26 cellular contexts compared by ENCODE assay signal in the genomic region with DNA sequence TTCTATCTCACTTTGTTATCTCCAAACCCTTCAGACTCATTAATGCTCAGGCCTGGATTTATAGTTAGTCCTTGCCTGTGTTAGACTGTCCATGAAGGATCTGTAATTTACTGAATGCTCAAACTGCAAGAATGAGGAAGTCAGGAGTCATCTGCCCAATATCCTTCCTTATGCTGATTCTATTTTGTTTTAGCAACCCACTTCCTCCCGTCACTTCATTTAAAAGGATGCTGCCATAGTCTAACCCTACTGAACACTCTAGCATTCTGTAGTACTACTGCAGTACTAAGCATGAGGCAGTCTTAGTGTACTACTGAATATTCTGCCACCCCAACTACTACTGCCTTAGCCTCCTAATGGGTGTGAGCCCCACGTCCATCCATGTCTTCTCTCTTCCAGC. TPM values are rescaled to one million over a fixed set of nuclear protein-coding genes. Genes with fewer than 3 reads are reported as not detected.
DNase-seq lines count a peak whose midpoint lies in the region; TF ChIP-seq lines count a peak whose summit lies in the region.
"Had no signal": no experiment of that assay in that cellular context is flagged by ENCODE, and none has a peak within 500 bp of the region (broad histone marks: within the 10 kb centered on the region; RNA-seq: fewer than 3 reads in every experiment).

No MANE protein-coding gene starts in this region.

- H3K4me2 ChIP-seq in BLaER1 treated with 17β-estradiol and CSF1 and Interleukin-3, amounts not matched to agents 10 nM and 100 nM, result peak overlapping the region; percentile 72 to 90 (median 83)
- H3K4me2 ChIP-seq in hepatocyte, result no peak overlapping the region
- H3K4me2 ChIP-seq: KMS-11 had no signal

- H3K27me3 Mint-ChIP-seq in activated CD4-positive, alpha-beta T cell treated with anti-CD3 and anti-CD28 coated beads, Interleukin-2, amount 10 ng/mL, durations not matched to agents 24 days and 14 days, result peaks cover 11% of the 10 kb centered on the region

- TF ChIP-seq CTCF in hepatocyte (IDR thresholded peaks at IDR 0.05; ENCODE audit: poor library complexity) (no peak), GM10248 (IDR thresholded peaks at IDR 0.05; ENCODE audit: control extremely low read depth, extremely low read depth, low read depth, missing control alignments) (no peak)

- CTCF ChIA-PET in GM10248 (lab: Yijun Ruan, JAX), result interaction anchor here (1.6 kb wide), 1 partner anchor 12 kb away, joined by 3 read pairs; no protein-coding TSS in a partner anchor

- no peaks in the 10 kb centered on the region for H3K36me3 Mint-ChIP-seq in activated CD4-positive, alpha-beta T cell treated with anti-CD3 and anti-CD28 coated beads, Interleukin-2, amount 10 ng/mL, durations not matched to agents 24 days and 14 days (ENCODE audit: low read depth)
- H3K36me3 Mint-ChIP-seq: activated CD8-positive, alpha-beta memory T cell treated with anti-CD3 and anti-CD28 coated beads, Interleukin-2, amount 10 ng/mL, durations not matched to agents 7 days and 5 days had no signal

- peaks cover 32 to 60% (median 44%) of the 10 kb centered on the region in 10 experiments for H3K4me1 ChIP-seq in BLaER1 treated with 17β-estradiol and CSF1 and Interleukin-3, amounts not matched to agents 10 nM and 100 nM
- no peaks in the 10 kb centered on the region for H3K4me1 ChIP-seq in hepatocyte (ENCODE audit: insufficient read depth)

- no peaks in the 10 kb centered on the region for H3K9me2 ChIP-seq in hepatocyte (replicated peaks; ENCODE audit: insufficient read depth)

- no peak overlapping the region for H3K4me3 ChIP-seq in BLaER1 treated with 17β-estradiol and CSF1 and Interleukin-3, amounts not matched to agents 10 nM and 100 nM
- no peak overlapping the region for H3K4me3 ChIP-seq in hepatocyte

- H3K4me1 Mint-ChIP-seq in activated CD4-positive, alpha-beta T cell treated with anti-CD3 and anti-CD28 coated beads, Interleukin-2, amount 10 ng/mL, durations not matched to agents 24 days and 14 days, result peaks cover 3% of the 10 kb centered on the region

- POLR2A ChIA-PET in GM10248 (lab: Yijun Ruan, JAX), result no interaction called here

- peak overlapping the region in 3 of 11 experiments; percentile 16 to 60 (median 32); a peak in 4 of 22 replicates for H3K27ac ChIP-seq in BLaER1 treated with 17β-estradiol and CSF1 and Interleukin-3, amounts not matched to agents 10 nM and 100 nM
- no peak overlapping the region for H3K27ac ChIP-seq in hepatocyte
- H3K27ac ChIP-seq: KMS-11, RWPE1 had no signal

- peaks cover 0 to 32% (median 0%) of the 10 kb centered on the region in 11 experiments; a peak in 4 of 22 replicates for H3K27me3 ChIP-seq in BLaER1 treated with 17β-estradiol and CSF1 and Interleukin-3, amounts not matched to agents 10 nM and 100 nM
- H3K27me3 ChIP-seq in hepatocyte, result no peaks in the 10 kb centered on the region

- H2AFZ ChIP-seq in hepatocyte, result no peak overlapping the region

- DNase-seq in KBM-7 (peak; percentile 71), SIG-M5 treated with dmso at 0.1 percent for 504 hours (lab: John Stamatoyannopoulos, UW; ENCODE audit: unreplicated experiment) (peak; percentile 80), medulla oblongata (ENCODE audit: extremely low spot score) (peak; percentile 65), hepatocyte (ENCODE audit: low spot score) (no peak), GM10248 (ENCODE audit: extremely low spot score) (no peak), DMS79 treated with DMSO at 0.1 percent for 48 hours (lab: John Stamatoyannopoulos, UW) (no peak)
- no peak for DNase-seq in activated CD4-positive, alpha-beta T cell treated with anti-CD3 and anti-CD28 coated beads, Interleukin-2, amount 10 ng/mL, durations not matched to agents 24 days and 14 days
- DNase-seq: activated CD8-positive, alpha-beta memory T cell treated with anti-CD3 and anti-CD28 coated beads, Interleukin-2, amount 10 ng/mL, durations not matched to agents 7 days and 5 days; activated effector memory CD4-positive, alpha-beta T cell treated with anti-CD3 and anti-CD28 coated beads, Interleukin-2, amount 50 U/mL, for 16 hours; anterior cingulate cortex; endodermal cell; hippocampal formation; kidney glomerular epithelial cell; NCI-H146; stimulated activated CD4-positive, alpha-beta T cell treated with anti-CD3 and anti-CD28 coated beads, Interleukin-4, amount 100 ng/mL, for 4 hours; stimulated activated CD8-positive, alpha-beta memory T cell treated with anti-CD3 and anti-CD28 coated beads, Interleukin-4, amount 100 ng/mL, for 48 hours had no signal

- H3K36me3 ChIP-seq in BLaER1 treated with 17β-estradiol and CSF1 and Interleukin-3, amounts not matched to agents 10 nM and 100 nM, result no peaks in the 10 kb centered on the region
- H3K36me3 ChIP-seq in hepatocyte (replicated peaks; ENCODE audit: insufficient read depth, low read depth), result no peaks in the 10 kb centered on the region

- in situ Hi-C loops in KBM-7 (cut with MboI; ENCODE audit: low pct_unique_long_range_greater_than_20kb, low sequenced_read_pairs), result no loop called here

- no peaks in the 10 kb centered on the region for H3K9me3 ChIP-seq in BLaER1 treated with 17β-estradiol and CSF1 and Interleukin-3, amounts not matched to agents 10 nM and 100 nM (replicated peaks in 1 of 11)
- no peaks in the 10 kb centered on the region for H3K9me3 ChIP-seq in hepatocyte (ENCODE audit: low read depth)

- H3K9ac ChIP-seq in BLaER1 treated with 17β-estradiol and CSF1 and Interleukin-3, amounts not matched to agents 10 nM and 100 nM, result peak overlapping the region in 1 of 11 experiments; percentile 7; a peak in 1 of 22 replicates
- H3K9ac ChIP-seq: KMS-11 had no signal

- no peaks in the 10 kb centered on the region for H3K9me3 Mint-ChIP-seq in activated CD4-positive, alpha-beta T cell treated with anti-CD3 and anti-CD28 coated beads, Interleukin-2, amount 10 ng/mL, durations not matched to agents 24 days and 14 days
- H3K9me3 Mint-ChIP-seq: endodermal cell; T-helper 1 cell treated with Interleukin-12 subunit alpha and Interleukin-12 subunit beta and Interleukin-4 antibody, amounts not matched to agents 30 μg/mL and 1 μg/mL, for 36 hours had no signal

- H3K79me2 ChIP-seq in hepatocyte, result no peaks in the 10 kb centered on the region

- WGBS in hepatocyte (ENCODE audit: low lambda C conversion rate, missing lambda C conversion rate), result 55% methylated on average over 2 of the region's 2 CpGs

- H3K27ac Mint-ChIP-seq in activated CD4-positive, alpha-beta T cell treated with anti-CD3 and anti-CD28 coated beads, Interleukin-2, amount 10 ng/mL, durations not matched to agents 24 days and 14 days, result no peak overlapping the region
- H3K27ac Mint-ChIP-seq: activated CD8-positive, alpha-beta memory T cell treated with anti-CD3 and anti-CD28 coated beads, Interleukin-2, amount 10 ng/mL, durations not matched to agents 7 days and 5 days; endodermal cell; T-helper 1 cell treated with Interleukin-12 subunit alpha and Interleukin-12 subunit beta and Interleukin-4 antibody, amounts not matched to agents 30 μg/mL and 1 μg/mL, for 36 hours had no signal

- no peaks in the 10 kb centered on the region for H4K20me1 ChIP-seq in BLaER1 treated with 17β-estradiol and CSF1 and Interleukin-3, amounts not matched to agents 10 nM and 100 nM
- no peaks in the 10 kb centered on the region for H4K20me1 ChIP-seq in hepatocyte (ENCODE audit: insufficient read depth, poor library complexity, severe bottlenecking)

- intact Hi-C loops in activated CD4-positive, alpha-beta T cell treated with anti-CD3 and anti-CD28 coated beads, Interleukin-2, amount 10 ng/mL, durations not matched to agents 24 days and 14 days (cut with micrococcal nuclease), result no loop called here

- H3K4me3 Mint-ChIP-seq in activated CD4-positive, alpha-beta T cell treated with anti-CD3 and anti-CD28 coated beads, Interleukin-2, amount 10 ng/mL, durations not matched to agents 24 days and 14 days, result no peak overlapping the region
- H3K4me3 Mint-ChIP-seq: activated CD8-positive, alpha-beta memory T cell treated with anti-CD3 and anti-CD28 coated beads, Interleukin-2, amount 10 ng/mL, durations not matched to agents 7 days and 5 days; endodermal cell; T-helper 1 cell treated with Interleukin-12 subunit alpha and Interleukin-12 subunit beta and Interleukin-4 antibody, amounts not matched to agents 30 μg/mL and 1 μg/mL, for 36 hours had no signal

RNA-seq across cellular contexts. Expression of gene FCAR, which starts 1.5 kb away (rescaled TPM):
- not detected in 2 replicates for total RNA-seq in hepatocyte
- 0.41 TPM in 1 of 2 replicates, not detected in the other for polyA plus RNA-seq in hepatocyte
- not detected in 2 replicates for total RNA-seq in activated CD4-positive, alpha-beta T cell treated with anti-CD3 and anti-CD28 coated beads, Interleukin-2, amount 10 ng/mL, durations not matched to agents 24 days and 14 days
- total RNA-seq: activated CD8-positive, alpha-beta memory T cell treated with anti-CD3 and anti-CD28 coated beads, Interleukin-2, amount 10 ng/mL, durations not matched to agents 7 days and 5 days; endodermal cell; H1; mucosa of gallbladder had no signal
- polyA plus RNA-seq: H1 had no signal

RNA-seq across cellular contexts. Expression of gene KIR3DL2, which starts 25.3 kb away (rescaled TPM):
- not detected in 2 replicates for total RNA-seq in hepatocyte
- not detected in 2 replicates for polyA plus RNA-seq in hepatocyte
- 0.47 and 0.52 TPM in 2 replicates for total RNA-seq in activated CD4-positive, alpha-beta T cell treated with anti-CD3 and anti-CD28 coated beads, Interleukin-2, amount 10 ng/mL, durations not matched to agents 24 days and 14 days
- total RNA-seq: cerebellum, endodermal cell, H1, mucosa of gallbladder, skeletal muscle tissue, temporal lobe had no signal
- polyA plus RNA-seq: H1 had no signal

RNA-seq across cellular contexts. Expression of gene NCR1, which starts 30.4 kb away (rescaled TPM):
- 0.44 TPM in 1 of 2 replicates, not detected in the other for total RNA-seq in hepatocyte
- not detected in 2 replicates for polyA plus RNA-seq in hepatocyte
- not detected in 2 replicates for total RNA-seq in activated CD4-positive, alpha-beta T cell treated with anti-CD3 and anti-CD28 coated beads, Interleukin-2, amount 10 ng/mL, durations not matched to agents 24 days and 14 days
- total RNA-seq: cerebellum, skeletal muscle tissue, temporal lobe had no signal

RNA-seq across cellular contexts. Expression of gene KIR2DS4, which starts 43.0 kb away (rescaled TPM):
- total RNA-seq in hepatocyte, result not detected in 2 replicates
- polyA plus RNA-seq in hepatocyte, result not detected in 2 replicates
- not detected in 2 replicates for total RNA-seq in activated CD4-positive, alpha-beta T cell treated with anti-CD3 and anti-CD28 coated beads, Interleukin-2, amount 10 ng/mL, durations not matched to agents 24 days and 14 days
- total RNA-seq: cerebellum, endodermal cell, H1, mucosa of gallbladder, omental fat pad, skeletal muscle tissue, temporal lobe had no signal
- polyA plus RNA-seq: H1 had no signal

RNA-seq across cellular contexts. Expression of gene KIR3DL1, which starts 59.2 kb away (rescaled TPM):
- total RNA-seq in hepatocyte, result not detected in 2 replicates
- polyA plus RNA-seq in hepatocyte, result not detected in 2 replicates
- total RNA-seq in activated CD4-positive, alpha-beta T cell treated with anti-CD3 and anti-CD28 coated beads, Interleukin-2, amount 10 ng/mL, durations not matched to agents 24 days and 14 days, result not detected in 2 replicates
- total RNA-seq: cerebellum, endodermal cell, H1, mucosa of gallbladder, skeletal muscle tissue, temporal lobe had no signal
- polyA plus RNA-seq: H1 had no signal

Comparison
In these comparisons a context has a peak if more than half of its experiments do, and no peak if none do; other contexts are left out.
1. DNase-seq: peak in KBM-7 (single experiment), SIG-M5 treated with dmso at 0.1 percent for 504 hours (single experiment) and medulla oblongata (single experiment); none in hepatocyte (single experiment), activated CD4-positive, alpha-beta T cell treated with anti-CD3 and anti-CD28 coated beads, Interleukin-2, amount 10 ng/mL, durations not matched to agents 24 days and 14 days (single experiment), GM10248 (single experiment) and DMS79 treated with DMSO at 0.1 percent for 48 hours (single experiment).